ENCODE assay signal across 23 cellular contexts in the genomic region with DNA sequence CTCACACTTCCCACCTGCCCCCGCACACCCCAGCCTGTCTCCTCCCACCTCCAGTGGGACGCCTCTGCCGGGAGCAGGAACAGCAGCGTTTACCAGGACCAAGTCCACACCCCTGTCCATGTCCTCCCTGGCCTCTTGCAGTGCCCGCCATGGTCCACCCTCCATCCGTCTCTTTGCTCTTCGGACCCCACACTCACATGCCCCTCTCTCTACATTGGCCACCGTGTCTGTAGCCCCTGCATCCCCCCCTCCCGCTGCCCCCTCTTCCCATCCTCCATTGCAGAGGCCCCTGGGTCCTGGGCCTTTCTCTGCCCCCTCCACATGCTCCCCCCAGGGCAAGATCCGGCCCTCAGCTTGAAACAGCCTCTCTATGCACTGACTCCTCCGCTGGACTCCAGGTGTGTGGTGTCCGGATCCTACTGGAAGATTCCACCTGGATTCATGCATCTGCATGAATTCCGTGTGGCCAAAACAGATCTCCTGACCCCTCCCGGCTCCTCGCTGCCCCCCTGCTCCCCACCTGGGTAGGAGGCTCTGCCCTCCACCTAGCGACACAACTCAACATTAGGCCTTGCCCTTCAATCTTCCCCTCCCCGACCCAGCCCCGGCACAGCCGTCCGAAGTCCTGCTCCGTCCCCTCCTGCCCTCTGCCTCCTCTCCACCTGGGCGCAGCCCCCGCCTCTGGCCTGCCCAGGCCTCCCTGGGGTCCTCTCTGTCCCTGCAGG.
DNase-seq lines count a peak whose midpoint lies in the region; ATAC-seq and TF ChIP-seq lines count a peak whose summit lies in the region.
"Had no signal": no experiment of that assay in that cellular context is flagged by ENCODE, and none has a peak within 500 bp of the region (broad histone marks: within the 10 kb centered on the region; RNA-seq: fewer than 3 reads in every experiment).

No MANE protein-coding gene starts in this region.

- H2AFZ ChIP-seq in neuronal stem cell (ENCODE audit: low read length), result no peak overlapping the region

- no peaks in the 10 kb centered on the region for H3K79me1 ChIP-seq in neuronal stem cell (ENCODE audit: low read depth, low read length)

- DNase-seq in Right ventricle myocardium superior (peak; percentile 15), left ventricle myocardium inferior (no peak), left ventricle myocardium superior (peak; percentile 14), neuronal stem cell (ENCODE audit: low spot score) (no peak), aorta (peak; percentile 31 to 74), activated T-cell treated with anti-CD3 and anti-CD28 coated beads for 4 hours (no peak), SHP77 (lab: John Stamatoyannopoulos, UW) (no peak)
- DNase-seq: 8988T, ACHN, Calu3, DMS79 treated with DMSO at 0.1 percent for 48 hours, GF-D8, Kasumi-1, NCI-H1092 treated with DMSO at 0.1 percent for 48 hours, NCI-H1436, NCI-H187, NCI-H2081 treated with DMSO at 0.1 percent for 48 hours, NCI-H2171, NCI-H226, NCI-H510A treated with DMSO at 0.1 percent for 48 hours, NCI-H774 had no signal

- peak overlapping the region; percentile 58 for H2BK12ac ChIP-seq in neuronal stem cell (ENCODE audit: low read length)

- H3K4me3 ChIP-seq in left ventricle myocardium inferior (no peak overlapping the region), neuronal stem cell (ENCODE audit: low read length in 2 of 2) (no peak overlapping the region), aorta (ENCODE audit: low read length in 2 of 2) (no peak overlapping the region)
- H3K4me3 ChIP-seq: K562 had no signal

- ATAC-seq in Right ventricle myocardium superior (ENCODE audit: poor library complexity) (no peak), left ventricle myocardium superior (no peak), aorta (ENCODE audit: low FRiP score) (no peak), GM19035 (IDR thresholded peaks at IDR 0.05; ENCODE audit: unreplicated experiment) (no peak)
- ATAC-seq: K562 had no signal

- no peaks in the 10 kb centered on the region for H3K4me1 ChIP-seq in left ventricle myocardium inferior
- H3K4me1 ChIP-seq in neuronal stem cell (ENCODE audit: control insufficient read depth in 2 of 2, insufficient read depth in 1 of 2, low read depth in 1 of 2, low read length in 2 of 2), result peaks cover 0 to 22% of the 10 kb centered on the region in 2 donors
- no peaks in the 10 kb centered on the region for H3K4me1 ChIP-seq in aorta (ENCODE audit: control insufficient read depth in 1 of 2, insufficient read depth in 2 of 2, low read length in 2 of 2)

- no CpG with 5 or more reads among the region's 23 CpGs for WGBS in neuronal stem cell (ENCODE audit: extremely low coverage in 2 of 2, insufficient read length in 2 of 2, insufficient replicate concordance in 1 of 2), 2 donors
- 71 to 77% methylated on average over 23 of the region's 23 CpGs for WGBS in aorta, 2 donors

- H3K4ac ChIP-seq in neuronal stem cell (ENCODE audit: low read length), result no peak overlapping the region

- peak overlapping the region; percentile 85 for H3K18ac ChIP-seq in neuronal stem cell (ENCODE audit: low read length)

- peak overlapping the region; percentile 82 for H2AK5ac ChIP-seq in neuronal stem cell (ENCODE audit: low read depth, low read length)

- no peak overlapping the region for H3K4me2 ChIP-seq in neuronal stem cell (ENCODE audit: insufficient read depth, low read length, poor library complexity, severe bottlenecking)

- no peak overlapping the region for H3K27ac ChIP-seq in left ventricle myocardium inferior (replicated peaks)
- H3K27ac ChIP-seq in neuronal stem cell (replicated peaks; ENCODE audit: low read length), result no peak overlapping the region
- no peak overlapping the region for H3K27ac ChIP-seq in aorta (ENCODE audit: low read depth in 1 of 2, low read length in 2 of 2)

- no peak for TF ChIP-seq CTCF in left ventricle myocardium inferior (IDR thresholded peaks at IDR 0.05; ENCODE audit: borderline replicate concordance)

- peak overlapping the region; percentile 67 for H2BK15ac ChIP-seq in neuronal stem cell (ENCODE audit: low read length)

- no peaks in the 10 kb centered on the region for H3K36me3 ChIP-seq in left ventricle myocardium inferior
- no peaks in the 10 kb centered on the region for H3K36me3 ChIP-seq in neuronal stem cell (replicated peaks in 1 of 2; ENCODE audit: control insufficient read depth in 2 of 2, insufficient read depth in 2 of 2, low read length in 2 of 2)
- no peaks in the 10 kb centered on the region for H3K36me3 ChIP-seq in aorta (ENCODE audit: control insufficient read depth in 1 of 2, insufficient read depth in 2 of 2, low read length in 1 of 2)

- no peak overlapping the region for H4K91ac ChIP-seq in neuronal stem cell (ENCODE audit: low read depth, low read length, poor library complexity)

- H3K23ac ChIP-seq in neuronal stem cell (ENCODE audit: low read depth, low read length, poor library complexity), result peak overlapping the region; percentile 65

- H2BK5ac ChIP-seq in neuronal stem cell (ENCODE audit: low read length), result peak overlapping the region; percentile 90

- H4K8ac ChIP-seq in neuronal stem cell (ENCODE audit: low read depth, low read length), result no peak overlapping the region

- no peak overlapping the region for H2BK120ac ChIP-seq in neuronal stem cell (ENCODE audit: low read depth, low read length)

- H3K27me3 ChIP-seq in left ventricle myocardium inferior (ENCODE audit: low read depth) (peaks cover 84% of the 10 kb centered on the region), neuronal stem cell (ENCODE audit: control insufficient read depth in 3 of 3, insufficient read depth in 3 of 3, low read depth in 1 of 3, low read length in 3 of 3) (peaks cover 0 to 23% (median 4%) of the 10 kb centered on the region in 3 experiments), aorta (ENCODE audit: control insufficient read depth in 1 of 2, insufficient read depth in 2 of 2, low read length in 1 of 2) (no peaks in the 10 kb centered on the region)

- H3K9me3 ChIP-seq in left ventricle myocardium inferior (replicated peaks) (no peaks in the 10 kb centered on the region), neuronal stem cell (replicated peaks in 1 of 2; ENCODE audit: control insufficient read depth in 2 of 2, insufficient read depth in 1 of 2, low read depth in 1 of 2, low read length in 2 of 2) (peaks cover 0 to 4% of the 10 kb centered on the region in 2 donors), aorta (ENCODE audit: control insufficient read depth, low read length) (no peaks in the 10 kb centered on the region)

- H3K9ac ChIP-seq in neuronal stem cell (ENCODE audit: low read depth, low read length, poor library complexity), result peak overlapping the region; percentile 44

- H3K14ac ChIP-seq in neuronal stem cell (ENCODE audit: low read length), result peak overlapping the region; percentile 31

- intact Hi-C loops in Right ventricle myocardium superior (cut with DNase I), result no loop called here
- intact Hi-C loops in left ventricle myocardium inferior (cut with micrococcal nuclease), result no loop called here
- intact Hi-C loops in left ventricle myocardium superior (cut with micrococcal nuclease), result no loop called here
- intact Hi-C loops in aorta (cut with DNase I), result no loop called here

Comparison
In these comparisons a context has a peak if more than half of its experiments do, and no peak if none do; other contexts are left out.
1. DNase-seq: peak in Right ventricle myocardium superior (single experiment), left ventricle myocardium superior (single experiment) and aorta (2 of 2); none in left ventricle myocardium inferior (single experiment), neuronal stem cell (single experiment), activated T-cell treated with anti-CD3 and anti-CD28 coated beads for 4 hours (single experiment) and SHP77 (0 of 2).